In the genomic region with DNA sequence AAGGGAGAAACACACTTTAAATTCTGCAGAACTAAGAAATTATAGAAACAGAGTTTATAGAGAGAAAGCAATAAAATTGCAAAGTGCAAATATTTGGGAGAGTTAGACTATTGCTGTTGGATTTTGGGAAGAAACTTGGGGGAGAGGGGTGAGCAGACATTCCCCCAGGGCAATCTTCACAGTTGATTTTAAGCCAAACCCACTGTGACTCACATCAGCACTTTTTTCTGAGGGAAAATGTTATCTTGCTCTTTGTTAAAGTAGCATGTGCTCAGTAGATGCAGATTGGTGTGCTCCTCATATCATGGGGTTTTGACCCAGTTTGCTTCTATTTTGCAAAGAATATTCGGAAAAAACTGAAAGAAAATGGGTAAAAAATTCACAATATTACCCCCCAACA, we compare ENCODE assay signal across 19 cellular contexts.
"Had no signal": no experiment of that assay in that cellular context is flagged by ENCODE, and none has a peak within 500 bp of the region (broad histone marks: within the 10 kb centered on the region; RNA-seq: fewer than 3 reads in every experiment).

No MANE protein-coding gene starts in this region.

- DNase-seq: activated B cell treated with CpG ODN at 0.5 μM for 24 hours; activated CD4-positive, alpha-beta T cell treated with anti-CD3 and anti-CD28 coated beads for 36 hours; activated CD4-positive, alpha-beta T cell treated with anti-CD3 and anti-CD28 coated beads, Interleukin-2, amount 50 U/mL, for 4 hours; activated CD8-positive, alpha-beta memory T cell treated with anti-CD3 and anti-CD28 coated beads, Interleukin-2, amount 50 U/mL, for 48 hours; activated naive CD4-positive, alpha-beta T cell treated with Interleukin-2 at 50 U/mL for 16 hours; activated naive CD8-positive, alpha-beta T cell treated with anti-CD3 and anti-CD28 coated beads for 36 hours; activated T-cell treated with anti-CD3 and anti-CD28 coated beads, Interleukin-2, amount 50 U/mL, for 48 hours; cerebellar nuclear complex; cortex of kidney; endodermal cell; heart right ventricle; left colon; mucosa of descending colon; nucleus accumbens; stimulated activated CD4-positive, alpha-beta T cell treated with anti-CD3 and anti-CD28 coated beads, Interleukin-4, amount 100 ng/mL, for 24 hours; stimulated activated naive CD8-positive, alpha-beta T cell treated with anti-CD3 and anti-CD28 coated beads, Interleukin-15, Interleukin-2, amounts not matched to agents 100 U/mL and 50 U/mL, for 24 hours; T1000; upper lobe of right lung had no signal

- H3K27me3 ChIP-seq: heart right ventricle, upper lobe of right lung had no signal

- H3K4me1 ChIP-seq: heart right ventricle, upper lobe of right lung had no signal

- H3K9me3 ChIP-seq: heart right ventricle, mucosa of descending colon, upper lobe of right lung had no signal

- ATAC-seq: activated CD4-positive, alpha-beta T cell treated with anti-CD3 and anti-CD28 coated beads for 36 hours; heart right ventricle; left colon; mucosa of descending colon; sciatic nerve; stimulated activated naive CD8-positive, alpha-beta T cell treated with anti-CD3 and anti-CD28 coated beads, Interleukin-15, Interleukin-2, amounts not matched to agents 100 U/mL and 50 U/mL, for 24 hours; upper lobe of right lung had no signal

- H3K4me3 ChIP-seq: heart right ventricle, mucosa of descending colon, upper lobe of right lung had no signal

- H3K27ac ChIP-seq: heart right ventricle, upper lobe of right lung had no signal

- H3K36me3 ChIP-seq: heart right ventricle, upper lobe of right lung had no signal
